Comparison of ENCODE assay signal across 9 cellular contexts in the genomic region with DNA sequence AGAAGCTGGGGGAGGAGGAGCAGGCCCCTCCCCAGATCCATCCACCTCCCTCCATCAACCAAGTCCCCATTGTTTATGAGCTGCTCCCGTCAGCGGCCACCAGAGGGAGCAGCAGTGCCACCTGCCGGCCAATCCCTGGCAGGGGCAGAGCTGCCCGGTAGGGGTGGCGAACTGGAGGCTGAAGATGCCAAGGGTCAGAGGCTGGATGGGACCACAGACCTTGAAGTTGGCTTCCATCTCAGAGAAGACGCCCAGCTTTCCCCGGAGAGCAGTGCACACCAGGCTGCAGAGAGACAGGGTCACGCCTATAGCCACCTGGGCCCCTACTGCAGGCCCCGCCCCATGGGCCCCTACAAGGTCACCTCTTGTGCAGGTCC. TPM values are rescaled to one million over a fixed set of nuclear protein-coding genes. Genes with fewer than 3 reads are reported as not detected.
DNase-seq lines count a peak whose midpoint lies in the region; ATAC-seq and TF ChIP-seq lines count a peak whose summit lies in the region.
"Had no signal": no experiment of that assay in that cellular context is flagged by ENCODE, and none has a peak within 500 bp of the region (broad histone marks: within the 10 kb centered on the region; RNA-seq: fewer than 3 reads in every experiment).

No MANE protein-coding gene starts in this region.

- H3K9me3 Mint-ChIP-seq in HFFc6: peaks cover 12% of the 10 kb centered on the region
- H3K9me3 Mint-ChIP-seq in activated CD8-positive, alpha-beta T cell treated with anti-CD3 and anti-CD28 coated beads for 36 hours: no peaks in the 10 kb centered on the region
- no peaks in the 10 kb centered on the region for H3K9me3 Mint-ChIP-seq in effector memory CD8-positive, alpha-beta T cell

- no peak overlapping the region for H3K23ac ChIP-seq in mesendoderm (ENCODE audit: low read length)

- H3K56ac ChIP-seq in mesendoderm (ENCODE audit: low read length): no peak overlapping the region

- peak; percentile 52 for ATAC-seq in activated CD8-positive, alpha-beta T cell treated with anti-CD3 and anti-CD28 coated beads for 36 hours
- ATAC-seq in effector memory CD8-positive, alpha-beta T cell (replicated peaks): peak; percentile 50
- ATAC-seq in GM18873 (IDR thresholded peaks at IDR 0.05; ENCODE audit: low FRiP score, unreplicated experiment): no peak

- CTCF ChIA-PET in activated CD8-positive, alpha-beta T cell treated with anti-CD3 and anti-CD28 coated beads for 36 hours (lab: Charles Lee): interaction anchor here (0.6 to 10.5 kb wide), 57 partner anchors 8 to 259 kb away, joined by 3 to 283 read pairs (median 7); partner anchors contain the start of genes BANF1, C11orf68, CFL1 and CST6

- peaks cover 53% of the 10 kb centered on the region for H3K4me1 Mint-ChIP-seq in HFFc6 (ENCODE audit: low read depth)
- peaks cover 51% of the 10 kb centered on the region for H3K4me1 Mint-ChIP-seq in activated CD8-positive, alpha-beta T cell treated with anti-CD3 and anti-CD28 coated beads for 36 hours (ENCODE audit: low read depth)
- peaks cover 62 to 64% of the 10 kb centered on the region in 2 donors for H3K4me1 Mint-ChIP-seq in effector memory CD8-positive, alpha-beta T cell (ENCODE audit: low read depth in 2 of 2)

- no peak overlapping the region for H4K5ac ChIP-seq in mesendoderm (ENCODE audit: low read length)

- TF ChIP-seq CTCF in HFFc6 (IDR thresholded peaks at IDR 0.05): peak; percentile 100
- TF ChIP-seq CTCF in activated CD8-positive, alpha-beta T cell treated with anti-CD3 and anti-CD28 coated beads for 36 hours (IDR thresholded peaks at IDR 0.05): peak; percentile 99

- no peak overlapping the region for H2BK15ac ChIP-seq in mesendoderm (replicated peaks; ENCODE audit: low read depth)

- intact Hi-C loops in activated CD8-positive, alpha-beta T cell treated with anti-CD3 and anti-CD28 coated beads for 36 hours (cut with micrococcal nuclease): loop anchor here (5.0 kb wide), 2 partner anchors 43 to 103 kb away; no protein-coding TSS in a partner anchor

- POLR2A ChIA-PET in activated CD8-positive, alpha-beta T cell treated with anti-CD3 and anti-CD28 coated beads for 36 hours (lab: Charles Lee): interaction anchor here (0.6 to 28.1 kb wide), 10 partner anchors 8 to 184 kb away, joined by 3 to 560 read pairs (median 6); partner anchors contain the start of genes CFL1, EFEMP2, FOSL1 and KAT5

- no peak overlapping the region for H2BK5ac ChIP-seq in mesendoderm (ENCODE audit: low read length)

- no peak overlapping the region for H3K4me2 ChIP-seq in mesendoderm (ENCODE audit: low read length)

- no peak overlapping the region for H3K18ac ChIP-seq in mesendoderm (ENCODE audit: low read length)

- no peak overlapping the region for H3K27ac ChIP-seq in mesendoderm (ENCODE audit: low read depth, low read length)

- H3K79me2 ChIP-seq in mesendoderm (ENCODE audit: control insufficient read depth, insufficient read depth, low read length): peaks cover 3% of the 10 kb centered on the region

- H2BK120ac ChIP-seq in mesendoderm (ENCODE audit: low read depth, low read length): no peak overlapping the region

- peak overlapping the region; percentile 61 for H3K27ac Mint-ChIP-seq in HFFc6
- peak overlapping the region; percentile 77 for H3K27ac Mint-ChIP-seq in activated CD8-positive, alpha-beta T cell treated with anti-CD3 and anti-CD28 coated beads for 36 hours
- peak overlapping the region; percentile 76 to 87 for H3K27ac Mint-ChIP-seq in effector memory CD8-positive, alpha-beta T cell

- H3K4me1 ChIP-seq in mesendoderm (ENCODE audit: control insufficient read depth, low read depth, low read length): peaks cover 6% of the 10 kb centered on the region

- H3K4me3 Mint-ChIP-seq in HFFc6: peak overlapping the region; percentile 10; the same call in 1 of the 2 replicates
- no peak overlapping the region for H3K4me3 Mint-ChIP-seq in activated CD8-positive, alpha-beta T cell treated with anti-CD3 and anti-CD28 coated beads for 36 hours
- H3K4me3 Mint-ChIP-seq in effector memory CD8-positive, alpha-beta T cell: no peak overlapping the region

- H3K36me3 ChIP-seq in mesendoderm (ENCODE audit: control insufficient read depth, insufficient read depth, low read length): peaks cover 14% of the 10 kb centered on the region

- no peak overlapping the region for H3K9ac ChIP-seq in mesendoderm (ENCODE audit: low read length)

- H3K27me3 Mint-ChIP-seq in HFFc6 (ENCODE audit: insufficient read depth): peaks cover 36% of the 10 kb centered on the region
- H3K27me3 Mint-ChIP-seq in activated CD8-positive, alpha-beta T cell treated with anti-CD3 and anti-CD28 coated beads for 36 hours: no peaks in the 10 kb centered on the region
- no peaks in the 10 kb centered on the region for H3K27me3 Mint-ChIP-seq in effector memory CD8-positive, alpha-beta T cell

- H4K8ac ChIP-seq in mesendoderm (ENCODE audit: low read depth, low read length): no peak overlapping the region

- H3K4me3 ChIP-seq in mesendoderm (ENCODE audit: low read length): no peak overlapping the region

- no peak overlapping the region for H2AK5ac ChIP-seq in mesendoderm (ENCODE audit: low read length)

- peak in 11 of 14 donors; percentile 26 to 83 (median 46) for DNase-seq in C1 segment of cervical spinal cord (lab: John Stamatoyannopoulos, UW)
- peak; percentile 58 for DNase-seq in HFFc6
- peak; percentile 31 for DNase-seq in NCI-H82 treated with DMSO at 0.1 percent for 48 hours (lab: John Stamatoyannopoulos, UW; ENCODE audit: unreplicated experiment)
- peak; percentile 86 for DNase-seq in activated CD8-positive, alpha-beta T cell treated with anti-CD3 and anti-CD28 coated beads for 36 hours
- peak; percentile 75 to 80 (median 78) for DNase-seq in effector memory CD8-positive, alpha-beta T cell
- peak; percentile 83 for DNase-seq in mesendoderm
- peak; percentile 88 for DNase-seq in stimulated activated CD8-positive, alpha-beta memory T cell treated with anti-CD3 and anti-CD28 coated beads, Interleukin-4, amount 100 ng/mL, for 48 hours

- H3K79me1 ChIP-seq in mesendoderm (ENCODE audit: low read length): peaks cover 9% of the 10 kb centered on the region

- no peaks in the 10 kb centered on the region for H3K27me3 ChIP-seq in mesendoderm (ENCODE audit: insufficient read depth, low read length, poor library complexity)

- H3K4ac ChIP-seq in mesendoderm (ENCODE audit: low read depth, low read length): no peak overlapping the region

- no CpG with 5 or more reads among the region's 9 CpGs for WGBS in mesendoderm (ENCODE audit: extremely low coverage, insufficient coverage, low lambda C conversion rate)

- H3K36me3 Mint-ChIP-seq in HFFc6 (ENCODE audit: low read depth): peaks cover 16% of the 10 kb centered on the region
- peaks cover 33% of the 10 kb centered on the region for H3K36me3 Mint-ChIP-seq in activated CD8-positive, alpha-beta T cell treated with anti-CD3 and anti-CD28 coated beads for 36 hours (ENCODE audit: low read depth)
- H3K36me3 Mint-ChIP-seq in effector memory CD8-positive, alpha-beta T cell (ENCODE audit: insufficient read depth): peaks cover 41% of the 10 kb centered on the region

RNA-seq across cellular contexts. Expression of gene FIBP, which starts 3.6 kb away (rescaled TPM):
- 100 to 1,000 TPM; 117 to 145 (median 135) TPM for total RNA-seq in HFFc6 (2021; fragmentation: NEBNext Ultra II Directional; extraction: Animal tissue kit (Norgen Biotek cat#: 25700))
- total RNA-seq in activated CD8-positive, alpha-beta T cell treated with anti-CD3 and anti-CD28 coated beads for 36 hours: 10 to 100 TPM; 78.8 to 79.9 TPM
- polyA plus RNA-seq in mesendoderm (2013, experiment 1 of 2): 87.5 TPM
- 89.2 TPM for polyA plus RNA-seq in mesendoderm (2013, experiment 2 of 2)

RNA-seq across cellular contexts. Expression of gene CTSW, which starts 5.1 kb away (rescaled TPM):
- total RNA-seq in HFFc6 (2021; fragmentation: NEBNext Ultra II Directional; extraction: Animal tissue kit (Norgen Biotek cat#: 25700)): under 1 TPM in 4 of 6 experiments, not detected in 2; 0.11 to 0.22 (median 0.14) TPM
- 100 to 1,000 TPM; 124 to 126 TPM for total RNA-seq in activated CD8-positive, alpha-beta T cell treated with anti-CD3 and anti-CD28 coated beads for 36 hours
- not detected for polyA plus RNA-seq in mesendoderm (2013, experiment 1 of 2)
- polyA plus RNA-seq in mesendoderm (2013, experiment 2 of 2): not detected

RNA-seq across cellular contexts. Expression of gene CCDC85B, which starts 5.8 kb away (rescaled TPM):
- 100 to 1,000 TPM in 2 of 6 experiments, 10 to 100 TPM in 4; 78.9 to 112 (median 87.7) TPM for total RNA-seq in HFFc6 (2021; fragmentation: NEBNext Ultra II Directional; extraction: Animal tissue kit (Norgen Biotek cat#: 25700))
- total RNA-seq in activated CD8-positive, alpha-beta T cell treated with anti-CD3 and anti-CD28 coated beads for 36 hours: 10 to 100 TPM; 68.8 to 72.4 TPM
- polyA plus RNA-seq in mesendoderm (2013, experiment 1 of 2): 9.9 TPM
- 10.7 TPM for polyA plus RNA-seq in mesendoderm (2013, experiment 2 of 2)

RNA-seq across cellular contexts. Expression of gene EFEMP2, which starts 12.1 kb away (rescaled TPM):
- 100 to 1,000 TPM; 318 to 359 (median 329) TPM for total RNA-seq in HFFc6 (2021; fragmentation: NEBNext Ultra II Directional; extraction: Animal tissue kit (Norgen Biotek cat#: 25700))
- total RNA-seq in activated CD8-positive, alpha-beta T cell treated with anti-CD3 and anti-CD28 coated beads for 36 hours: 10 to 100 TPM; 17.1 to 18.0 TPM
- polyA plus RNA-seq in mesendoderm (2013, experiment 1 of 2): 9.1 TPM
- polyA plus RNA-seq in mesendoderm (2013, experiment 2 of 2): 8.7 TPM

RNA-seq across cellular contexts. Expression of gene FOSL1, which starts 15.5 kb away (rescaled TPM):
- 100 to 1,000 TPM; 134 to 275 (median 234) TPM for total RNA-seq in HFFc6 (2021; fragmentation: NEBNext Ultra II Directional; extraction: Animal tissue kit (Norgen Biotek cat#: 25700))
- total RNA-seq in activated CD8-positive, alpha-beta T cell treated with anti-CD3 and anti-CD28 coated beads for 36 hours: 10 to 100 TPM in 1 of 2 experiments, 1 to 10 TPM in 1; 9.9 to 10.2 TPM
- 9.0 TPM for polyA plus RNA-seq in mesendoderm (2013, experiment 1 of 2)
- polyA plus RNA-seq in mesendoderm (2013, experiment 2 of 2): 9.7 TPM
- total RNA-seq: urinary bladder had no signal

Comparison
In these comparisons a context has a peak if more than half of its experiments do, and no peak if none do; other contexts are left out.
1. DNase-seq: peak in every context shown above with its lines; median percentile 88 in stimulated activated CD8-positive, alpha-beta memory T cell treated with anti-CD3 and anti-CD28 coated beads, Interleukin-4, amount 100 ng/mL, for 48 hours; 86 in activated CD8-positive, alpha-beta T cell treated with anti-CD3 and anti-CD28 coated beads for 36 hours; 83 in mesendoderm; 78 in effector memory CD8-positive, alpha-beta T cell; 58 in HFFc6; 46 in C1 segment of cervical spinal cord; 31 in NCI-H82 treated with DMSO at 0.1 percent for 48 hours.
2. RNA of gene CTSW, which starts 5.1 kb away (total RNA-seq): 124 to 126 TPM in activated CD8-positive, alpha-beta T cell treated with anti-CD3 and anti-CD28 coated beads for 36 hours; 0.11 to 0.22 TPM in HFFc6; every median in the first group is over 100 times any median in the second.
3. Peak in every context shown above with its lines, with median percentiles within 50 percentile points of each other: H3K27ac Mint-ChIP-seq.